8 cellular contexts compared by ENCODE assay signal in genomic region chr15:41894791-41895463, GRCh38. TPM values are rescaled to one million over a fixed set of nuclear protein-coding genes. Genes with fewer than 3 reads are reported as not detected.
DNase-seq lines count a peak whose midpoint lies in the region; ATAC-seq and TF ChIP-seq lines count a peak whose summit lies in the region.

No MANE protein-coding gene starts in this region.

- peak; percentile 98 for ATAC-seq in memory B cell (ENCODE audit: low read depth)

- H3K27me3 Mint-ChIP-seq in chondrocyte (ENCODE audit: low read depth) (no peaks in the 10 kb centered on the region), memory B cell (no peaks in the 10 kb centered on the region)

- peaks cover 5% of the 10 kb centered on the region for H3K36me3 Mint-ChIP-seq in chondrocyte (ENCODE audit: low read depth)
- no peaks in the 10 kb centered on the region for H3K36me3 Mint-ChIP-seq in memory B cell

- DNase-seq in GM06990 (ENCODE audit: extremely low read depth, insufficient read length) (peak; percentile 84), H7 (peak; percentile 80), NCI-H1092 treated with DMSO at 0.1 percent for 48 hours (lab: John Stamatoyannopoulos, UW) (peak; percentile 62), chondrocyte (ENCODE audit: low spot score) (no peak), memory B cell (ENCODE audit: low spot score in 2 of 2) (peak; percentile 67), inferior parietal cortex (ENCODE audit: extremely low spot score) (no peak)
- peak; percentile 35 to 50 for DNase-seq in activated CD4-positive, alpha-beta T cell treated with anti-CD3 and anti-CD28 coated beads for 24 hours (ENCODE audit: low read depth in 2 of 2)
- DNase-seq in stimulated activated CD8-positive, alpha-beta memory T cell treated with anti-CD3 and anti-CD28 coated beads, Interleukin-4, amount 100 ng/mL, for 24 hours (ENCODE audit: low read depth), result peak; percentile 72

- H3K27ac Mint-ChIP-seq in chondrocyte (ENCODE audit: unreplicated experiment) (peak overlapping the region; percentile 95), memory B cell (peak overlapping the region; percentile 85)

- H3K36me3 ChIP-seq in GM06990 (ENCODE audit: control insufficient read depth, insufficient read depth, low read length) (peaks cover 8% of the 10 kb centered on the region), H7 (replicated peaks; ENCODE audit: control insufficient read depth, insufficient read depth, low read length) (peaks cover 1% of the 10 kb centered on the region; the same call in 1 of the 2 replicates)

- H3K4me3 Mint-ChIP-seq in chondrocyte (ENCODE audit: unreplicated experiment), result no peak overlapping the region
- peak overlapping the region; percentile 60 for H3K4me3 Mint-ChIP-seq in memory B cell

- H3K4me3 ChIP-seq in GM06990 (replicated peaks; ENCODE audit: low read depth, low read length) (peak overlapping the region; percentile 26), H7 (ENCODE audit: insufficient read depth, low read depth, low read length) (no peak overlapping the region)

- H3K4me1 Mint-ChIP-seq in chondrocyte (ENCODE audit: low read depth) (peaks cover 18% of the 10 kb centered on the region), memory B cell (peaks cover 23% of the 10 kb centered on the region)

- H3K9me3 Mint-ChIP-seq in chondrocyte (ENCODE audit: low read depth) (no peaks in the 10 kb centered on the region), memory B cell (no peaks in the 10 kb centered on the region)

- no peaks in the 10 kb centered on the region for H3K27me3 ChIP-seq in GM06990 (replicated peaks; ENCODE audit: control insufficient read depth, insufficient read depth, low read length)
- H3K27me3 ChIP-seq in H7 (ENCODE audit: control insufficient read depth, insufficient read depth, low read length), result no peaks in the 10 kb centered on the region

- peak; percentile 44 for TF ChIP-seq CTCF in GM06990 (IDR thresholded peaks at IDR 0.05; ENCODE audit: insufficient read depth, low read length, poor library complexity, severe bottlenecking)
- peak; percentile 49 for TF ChIP-seq CTCF in chondrocyte (IDR thresholded peaks at IDR 0.05)

RNA-seq across cellular contexts. Expression of gene SPTBN5, which starts 1.1 kb away (rescaled TPM):
- 0.17 and 0.55 TPM in 2 replicates for total RNA-seq in H7 (2014; rRNA removed; shearing (Covaris generic))
- total RNA-seq in chondrocyte, result 2.2 to 3.8 TPM (median 2.9 TPM) in 3 replicates

RNA-seq across cellular contexts. Expression of gene PLA2G4B, which starts 56.3 kb away (rescaled TPM):
- 3.0 and 5.3 TPM in 2 replicates for total RNA-seq in H7 (2014; rRNA removed; shearing (Covaris generic))
- 2.1 to 3.4 TPM (median 2.9 TPM) in 3 replicates for total RNA-seq in chondrocyte

Comparison
In these comparisons a context has a peak if more than half of its experiments do, and no peak if none do; other contexts are left out.
1. DNase-seq: peak in GM06990 (single experiment), H7 (single experiment), NCI-H1092 treated with DMSO at 0.1 percent for 48 hours (single experiment), activated CD4-positive, alpha-beta T cell treated with anti-CD3 and anti-CD28 coated beads for 24 hours (2 of 2), memory B cell (2 of 2) and stimulated activated CD8-positive, alpha-beta memory T cell treated with anti-CD3 and anti-CD28 coated beads, Interleukin-4, amount 100 ng/mL, for 24 hours (single experiment); none in chondrocyte (single experiment) and inferior parietal cortex (single experiment).